In the genomic region with DNA sequence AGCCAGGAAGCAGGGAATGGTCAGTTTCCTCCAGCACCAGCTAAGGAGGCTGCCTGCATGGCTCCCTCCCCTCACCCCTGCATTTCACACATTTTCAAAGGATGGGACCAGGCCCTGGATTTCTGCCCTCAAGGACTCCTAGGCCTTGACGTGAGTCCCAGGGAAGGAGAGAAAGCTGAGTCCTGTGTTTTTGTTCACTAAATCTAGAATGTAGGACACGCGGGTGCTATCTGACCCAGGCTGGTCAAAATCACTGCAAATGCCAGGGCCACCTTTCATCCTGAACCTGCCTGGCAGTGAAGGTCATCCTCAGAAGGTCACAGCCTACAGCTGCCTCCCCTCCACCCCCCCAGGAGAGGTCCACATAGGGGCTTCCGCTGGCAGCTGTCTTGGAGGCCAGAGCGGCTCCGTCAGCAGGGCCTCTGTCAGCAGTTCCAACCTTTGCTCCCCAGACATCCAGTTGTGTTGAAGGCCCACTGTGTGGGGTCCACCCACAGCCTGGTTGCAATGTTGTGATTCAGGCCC, we compare ENCODE assay signal across 20 cellular contexts. TPM values are rescaled to one million over a fixed set of nuclear protein-coding genes. Genes with fewer than 3 reads are reported as not detected.
DNase-seq lines count a peak whose midpoint lies in the region; ATAC-seq and TF ChIP-seq lines count a peak whose summit lies in the region.
"Had no signal": no experiment of that assay in that cellular context is flagged by ENCODE, and none has a peak within 500 bp of the region (broad histone marks: within the 10 kb centered on the region; RNA-seq: fewer than 3 reads in every experiment).

No MANE protein-coding gene starts in this region.

- H3K9ac ChIP-seq in endodermal cell (ENCODE audit: extremely low read depth, low read length, poor library complexity, severe bottlenecking): no peak overlapping the region
- H3K9ac ChIP-seq: BLaER1 had no signal

- H3K4me3 Mint-ChIP-seq in endodermal cell: no peak overlapping the region
- no peak overlapping the region for H3K4me3 Mint-ChIP-seq in activated CD4-positive, alpha-beta T cell treated with anti-CD3 and anti-CD28 coated beads, Interleukin-2, amount 10 ng/mL, durations not matched to agents 24 days and 14 days
- H3K4me3 Mint-ChIP-seq: B cell; CD4-positive, CD25-positive, alpha-beta regulatory T cell; CD8-positive, alpha-beta T cell had no signal

- no peaks in the 10 kb centered on the region for H3K9me3 Mint-ChIP-seq in endodermal cell
- no peaks in the 10 kb centered on the region for H3K9me3 Mint-ChIP-seq in activated CD4-positive, alpha-beta T cell treated with anti-CD3 and anti-CD28 coated beads, Interleukin-2, amount 10 ng/mL, durations not matched to agents 24 days and 14 days
- H3K9me3 Mint-ChIP-seq: CD8-positive, alpha-beta T cell had no signal

- H3K27me3 ChIP-seq in cardiac muscle cell (no peaks in the 10 kb centered on the region), SJSA1 (replicated peaks) (no peaks in the 10 kb centered on the region), endodermal cell (ENCODE audit: control insufficient read depth, insufficient read depth, low read length, poor library complexity, severe bottlenecking) (no peaks in the 10 kb centered on the region), ovary (no peaks in the 10 kb centered on the region), upper lobe of right lung (no peaks in the 10 kb centered on the region)
- H3K27me3 ChIP-seq: BLaER1 had no signal

- no peaks in the 10 kb centered on the region for H3K4me1 Mint-ChIP-seq in endodermal cell
- peaks cover 2% of the 10 kb centered on the region for H3K4me1 Mint-ChIP-seq in activated CD4-positive, alpha-beta T cell treated with anti-CD3 and anti-CD28 coated beads, Interleukin-2, amount 10 ng/mL, durations not matched to agents 24 days and 14 days
- H3K4me1 Mint-ChIP-seq: B cell had no signal

- H3K4me3 ChIP-seq in cardiac muscle cell: no peak overlapping the region
- H3K4me3 ChIP-seq in SJSA1: no peak overlapping the region
- no peak overlapping the region for H3K4me3 ChIP-seq in endodermal cell (ENCODE audit: low read length)
- H3K4me3 ChIP-seq in ovary: no peak overlapping the region
- H3K4me3 ChIP-seq in upper lobe of right lung: no peak overlapping the region
- H3K4me3 ChIP-seq: BLaER1, GM12878 had no signal

- no peak for TF ChIP-seq EP300 in ovary (IDR thresholded peaks at IDR 0.05)

- H3K36me3 Mint-ChIP-seq in endodermal cell (ENCODE audit: low read depth): no peaks in the 10 kb centered on the region
- H3K36me3 Mint-ChIP-seq in activated CD4-positive, alpha-beta T cell treated with anti-CD3 and anti-CD28 coated beads, Interleukin-2, amount 10 ng/mL, durations not matched to agents 24 days and 14 days (ENCODE audit: low read depth): peaks cover 2% of the 10 kb centered on the region
- H3K36me3 Mint-ChIP-seq: CD4-positive, CD25-positive, alpha-beta regulatory T cell; CD8-positive, alpha-beta T cell had no signal

- H3K9me3 ChIP-seq in cardiac muscle cell (ENCODE audit: low read depth) (no peaks in the 10 kb centered on the region), SJSA1 (replicated peaks) (no peaks in the 10 kb centered on the region), endodermal cell (ENCODE audit: control insufficient read depth, low read length) (no peaks in the 10 kb centered on the region), ovary (no peaks in the 10 kb centered on the region), upper lobe of right lung (no peaks in the 10 kb centered on the region)
- H3K9me3 ChIP-seq: BLaER1, Caco-2 had no signal

- TF ChIP-seq POLR2A in ovary (IDR thresholded peaks at IDR 0.05): no peak

- intact Hi-C loops in Right ventricle myocardium inferior (cut with DNase I): no loop called here
- intact Hi-C loops in ovary (cut with DNase I): no loop called here
- intact Hi-C loops in upper lobe of right lung (cut with DNase I): no loop called here
- intact Hi-C loops in activated CD4-positive, alpha-beta T cell treated with anti-CD3 and anti-CD28 coated beads, Interleukin-2, amount 10 ng/mL, durations not matched to agents 24 days and 14 days (cut with micrococcal nuclease): no loop called here

- no peaks in the 10 kb centered on the region for H3K27me3 Mint-ChIP-seq in endodermal cell (ENCODE audit: insufficient read depth)
- no peaks in the 10 kb centered on the region for H3K27me3 Mint-ChIP-seq in activated CD4-positive, alpha-beta T cell treated with anti-CD3 and anti-CD28 coated beads, Interleukin-2, amount 10 ng/mL, durations not matched to agents 24 days and 14 days
- H3K27me3 Mint-ChIP-seq: B cell; CD4-positive, CD25-positive, alpha-beta regulatory T cell had no signal

- ATAC-seq in Right ventricle myocardium inferior: no peak
- ATAC-seq in upper lobe of right lung: no peak
- ATAC-seq: CD8-positive, alpha-beta T cell; GM12878 had no signal

- H3K36me3 ChIP-seq in cardiac muscle cell: no peaks in the 10 kb centered on the region
- no peaks in the 10 kb centered on the region for H3K36me3 ChIP-seq in SJSA1
- no peaks in the 10 kb centered on the region for H3K36me3 ChIP-seq in endodermal cell (ENCODE audit: control insufficient read depth, insufficient read depth, low read length)
- H3K36me3 ChIP-seq in ovary: no peaks in the 10 kb centered on the region
- no peaks in the 10 kb centered on the region for H3K36me3 ChIP-seq in upper lobe of right lung
- H3K36me3 ChIP-seq: BLaER1 had no signal

- TF ChIP-seq CTCF in cardiac muscle cell (IDR thresholded peaks at IDR 0.05; ENCODE audit: low read depth, low read length) (no peak), endodermal cell (conservative IDR thresholded peaks at IDR 0.05) (no peak), ovary (IDR thresholded peaks at IDR 0.05) (no peak), upper lobe of right lung (IDR thresholded peaks at IDR 0.05) (no peak)

- no peak overlapping the region for H3K27ac Mint-ChIP-seq in endodermal cell
- no peak overlapping the region for H3K27ac Mint-ChIP-seq in activated CD4-positive, alpha-beta T cell treated with anti-CD3 and anti-CD28 coated beads, Interleukin-2, amount 10 ng/mL, durations not matched to agents 24 days and 14 days
- H3K27ac Mint-ChIP-seq: B cell; CD4-positive, CD25-positive, alpha-beta regulatory T cell; CD8-positive, alpha-beta T cell had no signal

- WGBS in endodermal cell (ENCODE audit: insufficient coverage in 1 of 2, insufficient read length in 1 of 2), 2 experiments: 81% methylated on average over 6 of the region's 6 CpGs; no CpG with 5 or more reads in 1 of the 2 experiments
- WGBS in ovary, 3 donors: 28 to 68% (median 55%) methylated on average over 6 of the region's 6 CpGs

- H3K27ac ChIP-seq in cardiac muscle cell (peak overlapping the region; percentile 63), SJSA1 (peak overlapping the region; percentile 66), endodermal cell (ENCODE audit: low read depth, low read length) (peak overlapping the region; percentile 4), ovary (peak overlapping the region in 1 of 2 donors; percentile 63), upper lobe of right lung (no peak overlapping the region)
- H3K27ac ChIP-seq: 22Rv1, BLaER1, C4-2B had no signal

- DNase-seq in cardiac muscle cell (ENCODE audit: low read depth in 1 of 2, low spot score in 1 of 2) (no peak), Right ventricle myocardium inferior (ENCODE audit: missing footprints) (no peak), SJSA1 (ENCODE audit: low read depth in 1 of 2, low spot score in 2 of 2) (peak in 1 of 2 experiments; percentile 12), endodermal cell (no peak), ovary (peak in 4 of 5 donors; percentile 44 to 56 (median 56)), upper lobe of right lung (no peak), GM03348 (ENCODE audit: low spot score) (no peak)
- no peak for DNase-seq in activated CD4-positive, alpha-beta T cell treated with anti-CD3 and anti-CD28 coated beads, Interleukin-2, amount 10 ng/mL, durations not matched to agents 24 days and 14 days
- DNase-seq: Caco-2; CD4-positive, CD25-positive, alpha-beta regulatory T cell; CD8-positive, alpha-beta T cell; DMS153; DND-41; GOT3; HCEC 1CT had no signal

- H3K4me1 ChIP-seq in cardiac muscle cell (ENCODE audit: low read depth): peaks cover 5% of the 10 kb centered on the region
- H3K4me1 ChIP-seq in SJSA1 (replicated peaks): peaks cover 37% of the 10 kb centered on the region
- no peaks in the 10 kb centered on the region for H3K4me1 ChIP-seq in endodermal cell (ENCODE audit: control insufficient read depth, insufficient read depth, low read length)
- H3K4me1 ChIP-seq in ovary (ENCODE audit: insufficient read depth): peaks cover 11% of the 10 kb centered on the region
- H3K4me1 ChIP-seq in upper lobe of right lung: peaks cover 14% of the 10 kb centered on the region
- H3K4me1 ChIP-seq: BLaER1, Caco-2 had no signal

RNA-seq across cellular contexts. Expression of a gene that starts 18.0 kb away (rescaled TPM):
- total RNA-seq in cardiac muscle cell (83.6 and 115 TPM in 2 replicates), Right ventricle myocardium inferior (16.7 TPM), endodermal cell (10 to 100 TPM; 51.6 to 68.9 TPM), ovary (10 to 100 TPM; 26.6 to 83.2 (median 68.5) TPM), upper lobe of right lung (68.6 TPM)
- polyA plus RNA-seq in cardiac muscle cell (190 and 223 TPM in 2 replicates), ovary (10 to 100 TPM; 78.9 to 99.3 TPM)
- total RNA-seq in SJSA1 (2014; rRNA removed; shearing (Covaris generic)): 39.5 and 46.2 TPM in 2 replicates
- 76.5 TPM for polyA plus RNA-seq in endodermal cell (2013, experiment 1 of 2)
- 71.4 TPM for polyA plus RNA-seq in endodermal cell (2013, experiment 2 of 2)
- total RNA-seq in activated CD4-positive, alpha-beta T cell treated with anti-CD3 and anti-CD28 coated beads, Interleukin-2, amount 10 ng/mL, durations not matched to agents 24 days and 14 days: 48.4 and 49.2 TPM in 2 replicates

RNA-seq across cellular contexts. Expression of a gene that starts 18.1 kb away (rescaled TPM):
- total RNA-seq in cardiac muscle cell: 95.6 and 97.9 TPM in 2 replicates
- polyA plus RNA-seq in cardiac muscle cell: 87.9 and 101 TPM in 2 replicates
- 66.3 TPM for total RNA-seq in Right ventricle myocardium inferior
- 82.8 and 115 TPM in 2 replicates for total RNA-seq in SJSA1 (2014; rRNA removed; shearing (Covaris generic))
- 10 to 100 TPM; 85.2 to 92.9 TPM for total RNA-seq in endodermal cell
- 96.3 TPM for polyA plus RNA-seq in endodermal cell (2013, experiment 1 of 2)
- polyA plus RNA-seq in endodermal cell (2013, experiment 2 of 2): 80.9 TPM
- total RNA-seq in ovary: 100 to 1,000 TPM in 6 of 7 donors, 10 to 100 TPM in 1; 91.2 to 191 (median 148) TPM
- polyA plus RNA-seq in ovary: 100 to 1,000 TPM in 1 of 2 donors, 10 to 100 TPM in 1; 71.8 to 144 TPM
- 232 TPM for total RNA-seq in upper lobe of right lung
- total RNA-seq in activated CD4-positive, alpha-beta T cell treated with anti-CD3 and anti-CD28 coated beads, Interleukin-2, amount 10 ng/mL, durations not matched to agents 24 days and 14 days: 69.4 and 75.0 TPM in 2 replicates

Comparison
In these comparisons a context has a peak if more than half of its experiments do, and no peak if none do; other contexts are left out.
1. DNase-seq: peak in ovary (4 of 5); none in cardiac muscle cell (0 of 2), Right ventricle myocardium inferior (single experiment), endodermal cell (single experiment), upper lobe of right lung (single experiment), activated CD4-positive, alpha-beta T cell treated with anti-CD3 and anti-CD28 coated beads, Interleukin-2, amount 10 ng/mL, durations not matched to agents 24 days and 14 days (single experiment) and GM03348 (single experiment).